9 cellular contexts compared by ENCODE assay signal in the genomic region with DNA sequence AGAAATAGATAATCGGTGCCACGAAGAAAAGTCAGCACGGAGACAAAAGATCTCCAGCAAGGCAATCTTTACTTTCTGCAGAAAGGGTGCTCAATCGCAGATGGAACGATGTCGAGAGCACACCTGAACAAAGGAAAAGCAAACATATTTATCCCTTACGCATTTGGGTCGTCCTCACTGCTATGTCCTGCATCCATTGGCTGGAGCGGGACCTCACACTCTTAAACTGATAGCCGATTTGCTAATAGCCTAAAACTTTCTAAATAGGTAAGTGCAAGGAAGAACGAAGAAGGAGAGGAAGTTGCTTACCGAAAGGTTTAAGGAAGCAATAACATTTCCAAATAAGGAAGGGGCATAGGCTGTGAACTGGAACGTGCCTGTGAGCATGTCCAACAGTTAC. TPM values are rescaled to one million over a fixed set of nuclear protein-coding genes. Genes with fewer than 3 reads are reported as not detected.
DNase-seq lines count a peak whose midpoint lies in the region; ATAC-seq and TF ChIP-seq lines count a peak whose summit lies in the region.
"Had no signal": no experiment of that assay in that cellular context is flagged by ENCODE, and none has a peak within 500 bp of the region (broad histone marks: within the 10 kb centered on the region; RNA-seq: fewer than 3 reads in every experiment).

No MANE protein-coding gene starts in this region.

- peaks cover 21% of the 10 kb centered on the region for H3K4me1 ChIP-seq in CD4-positive, CD25-positive, alpha-beta regulatory T cell (ENCODE audit: control insufficient read depth, insufficient read depth, low read length, poor library complexity, severe bottlenecking)
- peaks cover 14% of the 10 kb centered on the region for H3K4me1 ChIP-seq in KMS-11 (ENCODE audit: low read depth, poor library complexity, severe bottlenecking)
- H3K4me1 ChIP-seq in adrenal gland (replicated peaks in 1 of 2) = peaks cover 30 to 33% of the 10 kb centered on the region in 2 donors

- 89 to 93% (median 90%) methylated on average over 13 of the region's 13 CpGs for WGBS in adrenal gland, 4 donors

- TF ChIP-seq CTCF in KMS-11 (conservative IDR thresholded peaks at IDR 0.05; ENCODE audit: low read depth, low read length) (no peak), adrenal gland (IDR thresholded peaks at IDR 0.05) (no peak)

- H3K27ac ChIP-seq in CD4-positive, CD25-positive, alpha-beta regulatory T cell (ENCODE audit: insufficient read depth, low read length, poor library complexity, severe bottlenecking) = peak overlapping the region; percentile 91
- H3K27ac ChIP-seq in KMS-11 = no peak overlapping the region
- H3K27ac ChIP-seq in adrenal gland = peak overlapping the region in 3 of 5 donors; percentile 79 to 93 (median 92)

- TF ChIP-seq POLR2A in adrenal gland (IDR thresholded peaks at IDR 0.05) = no peak

- intact Hi-C loops in adrenal gland (cut with DNase I) = no loop called here

- H3K4me3 Mint-ChIP-seq in CD4-positive, CD25-positive, alpha-beta regulatory T cell = peak overlapping the region; percentile 95 to 99 (median 97)
- H3K4me3 Mint-ChIP-seq in naive thymus-derived CD8-positive, alpha-beta T cell = peak overlapping the region; percentile 95 to 99 (median 97)

- peaks cover 30% of the 10 kb centered on the region; the same call in 1 of the 2 replicates for H3K79me2 ChIP-seq in KMS-11 (ENCODE audit: insufficient read depth, low read depth)

- peak overlapping the region; percentile 94 to 99 (median 97) for H3K27ac Mint-ChIP-seq in CD4-positive, CD25-positive, alpha-beta regulatory T cell
- H3K27ac Mint-ChIP-seq in naive thymus-derived CD8-positive, alpha-beta T cell = peak overlapping the region; percentile 93 to 98 (median 97)

- peak overlapping the region; percentile 87 for H3K4me3 ChIP-seq in CD4-positive, CD25-positive, alpha-beta regulatory T cell (ENCODE audit: low read depth, low read length)
- H3K4me3 ChIP-seq in KMS-11 (IDR thresholded peaks at IDR 0.05; ENCODE audit: insufficient read depth, low read depth, low read length) = no peak overlapping the region
- peak overlapping the region in 1 of 4 donors; percentile 99 for H3K4me3 ChIP-seq in adrenal gland

- no peaks in the 10 kb centered on the region for H4K20me1 ChIP-seq in KMS-11 (ENCODE audit: insufficient read depth)

- H3K27me3 Mint-ChIP-seq in CD4-positive, CD25-positive, alpha-beta regulatory T cell = no peaks in the 10 kb centered on the region
- no peaks in the 10 kb centered on the region for H3K27me3 Mint-ChIP-seq in naive thymus-derived CD8-positive, alpha-beta T cell

- no peaks in the 10 kb centered on the region for H3K27me3 ChIP-seq in CD4-positive, CD25-positive, alpha-beta regulatory T cell (ENCODE audit: control insufficient read depth, insufficient read depth, low read length)
- H3K27me3 ChIP-seq in KMS-11 (ENCODE audit: insufficient read depth, low read depth) (no peaks in the 10 kb centered on the region), adrenal gland (no peaks in the 10 kb centered on the region)

- peak overlapping the region; percentile 79; the same call in 1 of the 2 replicates for H2AFZ ChIP-seq in KMS-11 (ENCODE audit: low read depth)

- no peaks in the 10 kb centered on the region for H3K9me3 ChIP-seq in CD4-positive, CD25-positive, alpha-beta regulatory T cell (ENCODE audit: control insufficient read depth in 2 of 2, low read length in 2 of 2)
- H3K9me3 ChIP-seq in adrenal gland (replicated peaks in 1 of 3) = no peaks in the 10 kb centered on the region

- DNase-seq in CD4-positive, CD25-positive, alpha-beta regulatory T cell = no peak
- peak in 1 of 7 donors; percentile 20 for DNase-seq in adrenal gland
- DNase-seq in naive thymus-derived CD8-positive, alpha-beta T cell = no peak
- no peak for DNase-seq in NCI-H2029 treated with DMSO at 0.1 percent for 48 hours (lab: John Stamatoyannopoulos, UW)
- DNase-seq in DMS53 (lab: John Stamatoyannopoulos, UW) = no peak
- DNase-seq in NCI-H526 (lab: John Stamatoyannopoulos, UW) = no peak
- no peak for DNase-seq in stimulated activated CD4-positive, alpha-beta T cell treated with anti-CD3 and anti-CD28 coated beads, Interleukin-1b, Interleukin-23, amount 100 ng/mL, for 48 hours
- DNase-seq: NCI-H1092 had no signal

- H3K4me2 ChIP-seq in KMS-11 = no peak overlapping the region; the same call in 1 of the 2 replicates

- peaks cover 14 to 44% (median 27%) of the 10 kb centered on the region in 4 donors for H3K4me1 Mint-ChIP-seq in CD4-positive, CD25-positive, alpha-beta regulatory T cell
- peaks cover 8 to 51% (median 35%) of the 10 kb centered on the region in 4 donors for H3K4me1 Mint-ChIP-seq in naive thymus-derived CD8-positive, alpha-beta T cell

- POLR2A ChIA-PET in naive thymus-derived CD8-positive, alpha-beta T cell (lab: Charles Lee) = interaction anchor here (1.6 to 2.4 kb wide), 2 partner anchors 102 to 601 kb away, joined by 8 to 10 read pairs; a partner anchor contains a TSS

- H3K36me3 Mint-ChIP-seq in CD4-positive, CD25-positive, alpha-beta regulatory T cell = peaks cover 11% of the 10 kb centered on the region
- H3K36me3 Mint-ChIP-seq in naive thymus-derived CD8-positive, alpha-beta T cell = peaks cover 0 to 17% (median 0%) of the 10 kb centered on the region in 3 donors

- H3K9me3 Mint-ChIP-seq in CD4-positive, CD25-positive, alpha-beta regulatory T cell = peaks cover 0 to 2% (median 0%) of the 10 kb centered on the region in 7 donors
- H3K9me3 Mint-ChIP-seq in naive thymus-derived CD8-positive, alpha-beta T cell = no peaks in the 10 kb centered on the region

- H3K9ac ChIP-seq in KMS-11 = no peak overlapping the region

- H3K36me3 ChIP-seq in CD4-positive, CD25-positive, alpha-beta regulatory T cell (ENCODE audit: control insufficient read depth, insufficient read depth, low read length) = no peaks in the 10 kb centered on the region
- no peaks in the 10 kb centered on the region for H3K36me3 ChIP-seq in KMS-11 (ENCODE audit: insufficient read depth)
- no peaks in the 10 kb centered on the region for H3K36me3 ChIP-seq in adrenal gland (replicated peaks in 1 of 2)

- no peak for ATAC-seq in CD4-positive, CD25-positive, alpha-beta regulatory T cell (ENCODE audit: low read depth in 2 of 2)
- no peak for ATAC-seq in naive thymus-derived CD8-positive, alpha-beta T cell

RNA-seq across cellular contexts. Expression of a gene that starts 1.2 kb away (rescaled TPM):
- total RNA-seq in CD4-positive, CD25-positive, alpha-beta regulatory T cell = 46.2 TPM
- 10 to 100 TPM; 17.7 to 22.0 (median 18.4) TPM for polyA plus RNA-seq in CD4-positive, CD25-positive, alpha-beta regulatory T cell
- 10 to 100 TPM; 21.3 to 52.7 (median 38.2) TPM for total RNA-seq in adrenal gland
- 10 to 100 TPM in 1 of 3 donors, 1 to 10 TPM in 2; 8.1 to 27.7 (median 9.8) TPM for polyA plus RNA-seq in adrenal gland
- 10 to 100 TPM; 70.7 to 71.9 TPM for total RNA-seq in naive thymus-derived CD8-positive, alpha-beta T cell
- 10 to 100 TPM; 15.3 to 28.5 (median 17.5) TPM for polyA plus RNA-seq in naive thymus-derived CD8-positive, alpha-beta T cell

RNA-seq across cellular contexts. Expression of a gene that starts 30.4 kb away (rescaled TPM):
- total RNA-seq in CD4-positive, CD25-positive, alpha-beta regulatory T cell = 6.5 TPM
- polyA plus RNA-seq in CD4-positive, CD25-positive, alpha-beta regulatory T cell = 1 to 10 TPM in 3 of 4 donors, under 1 TPM in 1; 0.62 to 1.3 (median 1.2) TPM
- 10 to 100 TPM; 34.9 to 96.1 (median 45.5) TPM for total RNA-seq in adrenal gland
- 10 to 100 TPM; 19.2 to 33.0 (median 32.8) TPM for polyA plus RNA-seq in adrenal gland
- 1 to 10 TPM; 1.8 to 1.9 TPM for total RNA-seq in naive thymus-derived CD8-positive, alpha-beta T cell
- 1 to 10 TPM; 2.5 to 4.7 (median 3.1) TPM for polyA plus RNA-seq in naive thymus-derived CD8-positive, alpha-beta T cell
